ENCODE assay signal across 8 cellular contexts in genomic region chr19:50723069-50723468, GRCh38. TPM values are rescaled to one million over a fixed set of nuclear protein-coding genes. Genes with fewer than 3 reads are reported as not detected.
DNase-seq lines count a peak whose midpoint lies in the region; ATAC-seq and TF ChIP-seq lines count a peak whose summit lies in the region.

Gene CLEC11A (plus strand): TSS chr19:50723364. CDS start chr19:50723526, 162 bp downstream.

- peak within 1 kb of the TSS; percentile 48 for H2AFZ ChIP-seq in neural cell (ENCODE audit: low read depth, low read length)

- H3K4me3 ChIP-seq in esophagus (ENCODE audit: low read depth in 1 of 2, low read length in 2 of 2): peak within 1 kb of the TSS; percentile 56
- peak within 1 kb of the TSS; percentile 96 for H3K4me3 ChIP-seq in neural cell (ENCODE audit: low read length)

- peaks cover 3% of the 10 kb centered on the region for H3K79me2 ChIP-seq in neural cell (replicated peaks; ENCODE audit: insufficient read depth, low read length)

- H3K36me3 ChIP-seq in esophagus (ENCODE audit: control insufficient read depth in 2 of 2, insufficient read depth in 2 of 2, low read length in 1 of 2) (no peaks in the 10 kb centered on the region), neural cell (ENCODE audit: insufficient read depth, low read length) (no peaks in the 10 kb centered on the region)

- 23 to 35% methylated on average over 15 of the region's 15 CpGs for WGBS in esophagus, 2 donors

- H3K27me3 ChIP-seq in esophagus (ENCODE audit: control insufficient read depth in 1 of 2, insufficient read depth in 2 of 2, low read length in 2 of 2) (peaks cover 0 to 5% of the 10 kb centered on the region in 2 donors), neural cell (ENCODE audit: insufficient read depth, low read depth, low read length) (no peaks in the 10 kb centered on the region)

- H3K9me3 ChIP-seq in esophagus (ENCODE audit: control insufficient read depth in 2 of 2, insufficient read depth in 1 of 2, low read depth in 1 of 2, low read length in 1 of 2): no peaks in the 10 kb centered on the region
- H3K9me3 ChIP-seq in neural cell (ENCODE audit: low read length): no peaks in the 10 kb centered on the region

- peak within 1 kb of the TSS; percentile 61 to 67 for H3K27ac ChIP-seq in esophagus (ENCODE audit: low read depth in 2 of 2, low read length in 1 of 2)
- peak within 1 kb of the TSS; percentile 76 for H3K27ac ChIP-seq in neural cell (ENCODE audit: low read length)

- H3K9me2 ChIP-seq in neural cell (ENCODE audit: insufficient read depth, low read length): no peaks in the 10 kb centered on the region

- DNase-seq in ELF-1 (ENCODE audit: low read depth, low spot score) (peak; percentile 65), SIG-M5 (lab: John Stamatoyannopoulos, UW) (peak; percentile 13), NCI-H526 (lab: John Stamatoyannopoulos, UW) (no peak), NCI-H69 (lab: John Stamatoyannopoulos, UW) (no peak), left lobe of liver (ENCODE audit: low spot score) (no peak)
- no peak for DNase-seq in effector CD8-positive, alpha-beta T cell (lab: John Stamatoyannopoulos, UW)

- H3F3A ChIP-seq in neural cell (ENCODE audit: insufficient read depth, low read length, poor library complexity, severe bottlenecking): peaks cover 3% of the 10 kb centered on the region

- H3K9ac ChIP-seq in neural cell (ENCODE audit: low read length): peak within 1 kb of the TSS; percentile 73

- no peak for ATAC-seq in left lobe of liver

- H3K4me1 ChIP-seq in esophagus (ENCODE audit: control insufficient read depth in 2 of 2, insufficient read depth in 2 of 2, low read length in 1 of 2): peaks cover 17 to 30% of the 10 kb centered on the region in 2 donors

- TF ChIP-seq RAD21 in neural cell (conservative IDR thresholded peaks at IDR 0.05): no peak

- TF ChIP-seq CTCF in neural cell (IDR thresholded peaks at IDR 0.05; ENCODE audit: poor library complexity, severe bottlenecking): no peak

- no peaks in the 10 kb centered on the region for H4K20me1 ChIP-seq in neural cell (ENCODE audit: insufficient read depth)

- TF ChIP-seq EP300 in neural cell (conservative IDR thresholded peaks at IDR 0.05; ENCODE audit: poor library complexity, severe bottlenecking): no peak

- H3K4me2 ChIP-seq in neural cell (ENCODE audit: low read length): peak within 1 kb of the TSS; percentile 89

TF ChIP-seq in neural cell, 6 proteins besides CTCF, POLR2A, EP300 and RAD21:
- TF ChIP-seq REST (IDR thresholded peaks at IDR 0.05; ENCODE audit: borderline replicate concordance) (no peak), TAF1 (IDR thresholded peaks at IDR 0.05; ENCODE audit: low read depth) (no peak), POLR2AphosphoS5 (IDR thresholded peaks at IDR 0.05) (no peak), MXI1 (conservative IDR thresholded peaks at IDR 0.05; ENCODE audit: poor library complexity, severe bottlenecking) (no peak), EZH2 (IDR thresholded peaks at IDR 0.05; ENCODE audit: borderline replicate concordance, insufficient read depth, low read length, poor library complexity, severe bottlenecking) (no peak)

RNA-seq across cellular contexts. Expression of gene CLEC11A, which starts in this region (rescaled TPM):
- 1 to 10 TPM; 3.9 to 4.8 TPM for polyA plus RNA-seq in esophagus
- polyA plus RNA-seq in neural cell: 18.4 and 19.5 TPM in 2 replicates
- 3.4 and 3.7 TPM in 2 replicates for polyA minus RNA-seq in neural cell
- 2.8 TPM for total RNA-seq in left lobe of liver

Comparison
In these comparisons a context has a peak if more than half of its experiments do, and no peak if none do; other contexts are left out.
1. DNase-seq: peak in ELF-1 (single experiment) and SIG-M5 (single experiment); none in NCI-H526 (0 of 2), NCI-H69 (single experiment), left lobe of liver (single experiment) and effector CD8-positive, alpha-beta T cell (single experiment).